ENCODE assay signal across 10 cellular contexts in the genomic region with DNA sequence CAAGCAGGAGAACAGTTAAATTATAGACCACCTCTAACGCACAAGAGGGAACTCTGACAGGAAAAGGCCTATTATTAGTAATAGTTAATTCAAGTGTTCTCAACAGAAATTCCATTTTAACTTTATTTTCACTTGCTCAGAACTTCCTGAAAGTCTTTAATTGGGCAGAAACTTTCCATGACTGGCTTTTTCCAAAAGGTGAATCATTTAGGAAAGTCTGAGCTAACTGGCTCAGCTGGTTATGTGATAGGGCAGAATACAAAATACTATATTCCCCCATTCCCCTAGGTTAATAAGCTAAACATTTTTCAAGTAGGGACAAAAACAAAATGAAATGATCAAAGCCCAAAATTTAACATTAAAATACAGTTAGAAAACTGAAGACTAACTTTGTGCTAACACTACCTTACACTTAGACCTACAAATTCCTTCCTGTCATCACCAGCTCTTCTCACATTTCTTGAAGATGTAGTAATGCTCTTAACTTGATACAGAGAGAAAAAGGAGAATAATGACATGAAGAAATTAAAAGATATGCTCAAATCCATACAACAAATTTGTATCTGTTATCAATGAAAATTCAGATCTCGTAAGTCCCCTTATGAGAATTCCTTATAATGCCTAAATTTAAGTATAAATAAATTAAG. TPM values are rescaled to one million over a fixed set of nuclear protein-coding genes. Genes with fewer than 3 reads are reported as not detected.
A peak's percentile ranks its signal among the peaks of the same experiment; 100 is the strongest.
DNase-seq lines count a peak whose midpoint lies in the region; ATAC-seq and TF ChIP-seq lines count a peak whose summit lies in the region.
"Had no signal": no experiment of that assay in that cellular context is flagged by ENCODE, and none has a peak within 500 bp of the region (broad histone marks: within the 10 kb centered on the region; RNA-seq: fewer than 3 reads in every experiment).

No MANE protein-coding gene starts in this region.

- peak; percentile 15 for TF ChIP-seq POLR2A in erythroblast (IDR thresholded peaks at IDR 0.05; ENCODE audit: low read length)

- CTCF ChIA-PET in A673 (lab: Charles Lee), result interaction anchor here (1.1 to 1.7 kb wide), 2 partner anchors 168 to 203 kb away, joined by 6 to 7 read pairs; no protein-coding TSS in a partner anchor

- peaks cover 8% of the 10 kb centered on the region; the same call in 1 of the 2 replicates for H3F3A ChIP-seq in GM23338 (replicated peaks; ENCODE audit: low read depth)

- no peaks in the 10 kb centered on the region for H3K9me3 ChIP-seq in A673 (ENCODE audit: low read depth, low read length, poor library complexity, severe bottlenecking)

- peaks cover 12% of the 10 kb centered on the region; the same call in 1 of the 2 replicates for H3K79me2 ChIP-seq in GM23338 (replicated peaks; ENCODE audit: insufficient read depth)

- peaks cover 16% of the 10 kb centered on the region for H3K36me3 Mint-ChIP-seq in nephron (ENCODE audit: low read depth)
- peaks cover 18% of the 10 kb centered on the region; the same call in 2 of the 3 replicates for H3K36me3 Mint-ChIP-seq in GM23338 (ENCODE audit: low read depth)
- peaks cover 23% of the 10 kb centered on the region for H3K36me3 Mint-ChIP-seq in stimulated activated memory B cell treated with anti-CD40 and anti-IgM and Interleukin-4, amounts not matched to agents 10 μg/mL and 1 μg/mL and 100 μg/mL, for 72 hours

- peaks cover 22% of the 10 kb centered on the region for H4K20me1 ChIP-seq in GM23338 (replicated peaks; ENCODE audit: insufficient read depth)

- BruUV-seq in A673 (replicated peaks; lab: Mats Ljungman, UMichigan), result no TSS peak

- no peaks in the 10 kb centered on the region for H3K27me3 ChIP-seq in A673 (replicated peaks; ENCODE audit: insufficient read depth, low read depth, low read length, poor library complexity)
- H3K27me3 ChIP-seq in GM23338 (ENCODE audit: insufficient read depth), result no peaks in the 10 kb centered on the region

- no peaks in the 10 kb centered on the region for H3K9me2 ChIP-seq in GM23338 (ENCODE audit: insufficient read depth)

- intact Hi-C loops in A673 (cut with micrococcal nuclease; ENCODE audit: unreplicated experiment), result loop anchor here (5.0 to 10.0 kb wide), 2 partner anchors 170 to 363 kb away; no protein-coding TSS in a partner anchor

- H3K27ac ChIP-seq in A673 (ENCODE audit: low read depth, low read length, poor library complexity, severe bottlenecking) (no peak overlapping the region), GM23338 (ENCODE audit: low read depth) (no peak overlapping the region; the same call in 1 of the 2 replicates)

- ATAC-seq in GM23338, result no peak
- no peak for ATAC-seq in stimulated activated memory B cell treated with anti-CD40 and anti-IgM and Interleukin-4, amounts not matched to agents 10 μg/mL and 1 μg/mL and 100 μg/mL, for 72 hours
- ATAC-seq in GM21360 (IDR thresholded peaks at IDR 0.05; ENCODE audit: unreplicated experiment), result no peak

- H3K4me1 Mint-ChIP-seq in nephron, result peaks cover 8% of the 10 kb centered on the region
- no peaks in the 10 kb centered on the region for H3K4me1 Mint-ChIP-seq in GM23338
- H3K4me1 Mint-ChIP-seq in stimulated activated memory B cell treated with anti-CD40 and anti-IgM and Interleukin-4, amounts not matched to agents 10 μg/mL and 1 μg/mL and 100 μg/mL, for 72 hours, result no peaks in the 10 kb centered on the region

- H3K4me1 ChIP-seq in A673 (ENCODE audit: insufficient read depth, low read length, poor library complexity, severe bottlenecking) (peaks cover 9% of the 10 kb centered on the region), GM23338 (ENCODE audit: insufficient read depth) (no peaks in the 10 kb centered on the region)

- no peaks in the 10 kb centered on the region for H3K9me3 Mint-ChIP-seq in nephron
- H3K9me3 Mint-ChIP-seq in GM23338, result no peaks in the 10 kb centered on the region
- H3K9me3 Mint-ChIP-seq in stimulated activated memory B cell treated with anti-CD40 and anti-IgM and Interleukin-4, amounts not matched to agents 10 μg/mL and 1 μg/mL and 100 μg/mL, for 72 hours, result no peaks in the 10 kb centered on the region
- H3K9me3 Mint-ChIP-seq: CD4-positive, alpha-beta memory T cell had no signal

- H2AFZ ChIP-seq in GM23338, result no peak overlapping the region

- POLR2A ChIA-PET in A673 (lab: Charles Lee; ENCODE audit: low non-redundant PET), result no interaction called here

- no peak overlapping the region for H3K4me3 ChIP-seq in A673 (ENCODE audit: low read depth, low read length, poor library complexity, severe bottlenecking)
- H3K4me3 ChIP-seq in GM23338, result no peak overlapping the region

- H3K27ac Mint-ChIP-seq in nephron, result peak overlapping the region; percentile 14 to 37 (median 22)
- H3K27ac Mint-ChIP-seq in GM23338, result no peak overlapping the region
- H3K27ac Mint-ChIP-seq in stimulated activated memory B cell treated with anti-CD40 and anti-IgM and Interleukin-4, amounts not matched to agents 10 μg/mL and 1 μg/mL and 100 μg/mL, for 72 hours, result no peak overlapping the region

- no peak overlapping the region for H3K4me2 ChIP-seq in GM23338

- H3K36me3 ChIP-seq in A673 (ENCODE audit: insufficient read depth, low read length, poor library complexity, severe bottlenecking) (no peaks in the 10 kb centered on the region), GM23338 (ENCODE audit: insufficient read depth) (no peaks in the 10 kb centered on the region)

- H3K27me3 Mint-ChIP-seq in nephron (ENCODE audit: low read depth) (no peaks in the 10 kb centered on the region), GM23338 (ENCODE audit: insufficient read depth, low read depth, poor library complexity) (no peaks in the 10 kb centered on the region)
- H3K27me3 Mint-ChIP-seq in stimulated activated memory B cell treated with anti-CD40 and anti-IgM and Interleukin-4, amounts not matched to agents 10 μg/mL and 1 μg/mL and 100 μg/mL, for 72 hours, result no peaks in the 10 kb centered on the region
- H3K27me3 Mint-ChIP-seq: CD4-positive, alpha-beta memory T cell had no signal

- H3K4me3 Mint-ChIP-seq in nephron (no peak overlapping the region), GM23338 (no peak overlapping the region)
- no peak overlapping the region for H3K4me3 Mint-ChIP-seq in stimulated activated memory B cell treated with anti-CD40 and anti-IgM and Interleukin-4, amounts not matched to agents 10 μg/mL and 1 μg/mL and 100 μg/mL, for 72 hours
- H3K4me3 Mint-ChIP-seq: CD4-positive, alpha-beta memory T cell had no signal

- TF ChIP-seq CTCF in A673 (conservative IDR thresholded peaks at IDR 0.05; ENCODE audit: low read depth, low read length), result no peak
- no peak for TF ChIP-seq CTCF in nephron (IDR thresholded peaks at IDR 0.05; ENCODE audit: unreplicated experiment in 3 of 3)
- no peak for TF ChIP-seq CTCF in GM23338 (conservative IDR thresholded peaks at IDR 0.05; ENCODE audit: low read depth in 2 of 2)

- DNase-seq in A673 (ENCODE audit: low spot score), result peak; percentile 22
- DNase-seq in RKO (ENCODE audit: low spot score), result peak; percentile 32
- no peak for DNase-seq in erythroblast (lab: John Stamatoyannopoulos, UW)
- DNase-seq in GM23338 (ENCODE audit: low spot score), result no peak
- DNase-seq in NCI-H1930 (lab: John Stamatoyannopoulos, UW), result no peak
- DNase-seq: stimulated activated CD4-positive, alpha-beta T cell treated with anti-CD3 and anti-CD28 coated beads, Interleukin-1b, Interleukin-23, amount 100 ng/mL, for 48 hours had no signal

RNA-seq across cellular contexts. Expression of gene CFDP1, which starts 31.0 kb away (rescaled TPM):
- 89.5 and 97.6 TPM in 2 replicates for total RNA-seq in A673 (2021)
- 89.9 and 90.3 TPM in 2 replicates for total RNA-seq in GM23338 (2014; rRNA removed; shearing (Covaris generic))
- polyA plus RNA-seq in GM23338 (2016; fragmentation: Nextera tagmentation; extraction: Ambion mirVana), result 199 and 224 TPM in 2 replicates

Comparison
In these comparisons a context has a peak if more than half of its experiments do, and no peak if none do; other contexts are left out.
1. DNase-seq: peak in A673 (single experiment) and RKO (single experiment); none in erythroblast (0 of 2), GM23338 (single experiment) and NCI-H1930 (0 of 2).
2. H3K27ac Mint-ChIP-seq: peak in nephron (3 of 3); none in GM23338 (single experiment) and stimulated activated memory B cell treated with anti-CD40 and anti-IgM and Interleukin-4, amounts not matched to agents 10 μg/mL and 1 μg/mL and 100 μg/mL, for 72 hours (single experiment).